10 cellular contexts compared by ENCODE assay signal in genomic region chr10:31912289-31912688, GRCh38. TPM values are rescaled to one million over a fixed set of nuclear protein-coding genes. Genes with fewer than 3 reads are reported as not detected.
DNase-seq lines count a peak whose midpoint lies in the region; ATAC-seq and TF ChIP-seq lines count a peak whose summit lies in the region.
"Had no signal": no experiment of that assay in that cellular context is flagged by ENCODE, and none has a peak within 500 bp of the region (broad histone marks: within the 10 kb centered on the region; RNA-seq: fewer than 3 reads in every experiment).

No MANE protein-coding gene starts in this region.

- H3K27me3 ChIP-seq in GM23248 (replicated peaks; ENCODE audit: insufficient read depth) (no peaks in the 10 kb centered on the region), skeletal muscle satellite cell (ENCODE audit: control insufficient read depth, insufficient read depth, low read length) (no peaks in the 10 kb centered on the region)

- peaks cover 16% of the 10 kb centered on the region for H3F3A ChIP-seq in GM23248 (ENCODE audit: insufficient read depth)

- H3K4me3 ChIP-seq in GM23248 (peak overlapping the region; percentile 45), skeletal muscle satellite cell (ENCODE audit: low read length) (no peak overlapping the region)

- H3K27ac ChIP-seq in GM23248 (peak overlapping the region; percentile 31), RWPE1 (no peak overlapping the region), epithelial cell of prostate (peak overlapping the region; percentile 50)

- peaks cover 100% of the 10 kb centered on the region for H3K79me2 ChIP-seq in GM23248 (ENCODE audit: insufficient read depth)

- CTCF ChIA-PET in RWPE1 (lab: Yijun Ruan, JAX), result interaction anchor here (0.6 kb wide), 1 partner anchor 34 kb away, joined by 3 read pairs; no protein-coding TSS in a partner anchor

- H3K9me3 ChIP-seq in GM23248 (ENCODE audit: low read depth) (no peaks in the 10 kb centered on the region), skeletal muscle satellite cell (replicated peaks; ENCODE audit: low read length) (no peaks in the 10 kb centered on the region)

- H3K9ac ChIP-seq in GM23248, result peak overlapping the region; percentile 34; the same call in 1 of the 2 replicates
- H3K9ac ChIP-seq in skeletal muscle satellite cell (ENCODE audit: low read depth, low read length), result no peak overlapping the region

- WGBS in GM23248 (ENCODE audit: low coverage in 1 of 2, low lambda C conversion rate in 2 of 2, missing lambda C conversion rate in 2 of 2), 2 experiments, result 22 to 39% methylated on average over 2 of the region's 2 CpGs

- H3K9me2 ChIP-seq in GM23248 (ENCODE audit: insufficient read depth), result no peaks in the 10 kb centered on the region

- ATAC-seq in GM21390 (IDR thresholded peaks at IDR 0.05; ENCODE audit: unreplicated experiment), result no peak

- peaks cover 4% of the 10 kb centered on the region; the same call in 1 of the 2 replicates for H4K20me1 ChIP-seq in GM23248 (ENCODE audit: insufficient read depth)

- DNase-seq in GM23248 (peak; percentile 59), RWPE1 (ENCODE audit: low spot score) (peak; percentile 44), epithelial cell of prostate (ENCODE audit: low read depth, low spot score) (no peak), hepatic stellate cell (ENCODE audit: low spot score) (no peak), NCI-H1105 treated with DMSO at 0.1 percent for 48 hours (lab: John Stamatoyannopoulos, UW) (no peak)
- DNase-seq: activated CD4-positive, alpha-beta T cell treated with anti-CD3 and anti-CD28 coated beads, Interleukin-2, amount 10 ng/mL, durations not matched to agents 24 days and 14 days; Karpas-422; NCI-H2029 had no signal

- peak overlapping the region; percentile 80 for H3K4me2 ChIP-seq in GM23248 (ENCODE audit: unreplicated experiment)
- peak overlapping the region; percentile 52 for H3K4me2 ChIP-seq in skeletal muscle satellite cell (ENCODE audit: low read length)

- H3K36me3 ChIP-seq in GM23248 (ENCODE audit: low read depth) (no peaks in the 10 kb centered on the region), skeletal muscle satellite cell (ENCODE audit: insufficient read depth, low read length) (peaks cover 5% of the 10 kb centered on the region)

- H2AFZ ChIP-seq in GM23248, result no peak overlapping the region

- no peak for TF ChIP-seq CTCF in RWPE1 (conservative IDR thresholded peaks at IDR 0.05; ENCODE audit: low read depth)

- H3K4me1 ChIP-seq in GM23248 (ENCODE audit: insufficient read depth), result peaks cover 35% of the 10 kb centered on the region
- H3K4me1 ChIP-seq in skeletal muscle satellite cell (ENCODE audit: control insufficient read depth, insufficient read depth, low read length), result peaks cover 32% of the 10 kb centered on the region

- POLR2A ChIA-PET in RWPE1 (lab: Yijun Ruan, JAX; ENCODE audit: low non-redundant PET), result no interaction called here

- in situ Hi-C loops in GM23248 (cut with MboI), result no loop called here

RNA-seq across cellular contexts. Expression of gene ARHGAP12, which starts 16.3 kb away (rescaled TPM):
- total RNA-seq in GM23248 (2014; rRNA removed; shearing (Covaris generic)), result 43.3 and 47.3 TPM in 2 replicates
- polyA plus RNA-seq in GM23248 (2016; fragmentation: Nextera tagmentation; extraction: Ambion mirVana), result 20.1 and 20.3 TPM in 2 replicates
- total RNA-seq in skeletal muscle satellite cell (2012; rRNA removed), result 31.2 and 38.0 TPM in 2 replicates

Comparison
In these comparisons a context has a peak if more than half of its experiments do, and no peak if none do; other contexts are left out.
1. DNase-seq: peak in GM23248 (single experiment) and RWPE1 (single experiment); none in epithelial cell of prostate (single experiment), hepatic stellate cell (single experiment) and NCI-H1105 treated with DMSO at 0.1 percent for 48 hours (single experiment).